27 cellular contexts compared by ENCODE assay signal in the genomic region with DNA sequence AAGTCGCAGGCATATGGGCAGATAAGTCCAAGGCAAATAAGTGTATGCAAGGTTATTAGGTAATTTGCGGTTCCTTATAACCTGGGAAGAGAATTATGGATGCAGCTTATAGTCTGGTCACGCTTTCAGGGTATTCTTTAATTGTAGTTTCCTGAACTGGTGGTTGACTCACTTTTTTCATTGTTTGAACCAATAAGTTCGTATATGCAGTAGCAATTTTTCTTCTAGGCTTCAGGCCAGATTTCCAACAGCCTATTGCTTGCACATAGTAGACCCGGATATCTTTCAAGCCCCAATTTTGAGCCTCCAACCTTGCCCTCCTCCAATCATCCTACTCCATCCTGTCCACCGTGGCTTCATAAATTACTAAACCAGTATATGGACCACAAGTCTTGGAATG.
"Had no signal": no experiment of that assay in that cellular context is flagged by ENCODE, and none has a peak within 500 bp of the region (broad histone marks: within the 10 kb centered on the region; RNA-seq: fewer than 3 reads in every experiment).

No MANE protein-coding gene starts in this region.

- H3K9me3 Mint-ChIP-seq: effector memory CD8-positive, alpha-beta T cell; endodermal cell; mesothelial cell of epicardium; naive B cell had no signal

- H3K27ac ChIP-seq: coronary artery, epithelial cell of prostate, esophagus squamous epithelium, gastrocnemius medialis, heart right ventricle, left lung, lower lobe of right lung had no signal

- H3K9me3 ChIP-seq: esophagus squamous epithelium, gastrocnemius medialis, heart right ventricle, left lung, lower lobe of right lung, mucosa of descending colon had no signal

- H3K27ac Mint-ChIP-seq: effector memory CD8-positive, alpha-beta T cell; endodermal cell; mesothelial cell of epicardium had no signal

- H3K27me3 ChIP-seq: esophagus squamous epithelium, gastrocnemius medialis, heart right ventricle, left lung had no signal

- ATAC-seq: effector memory CD8-positive, alpha-beta T cell; esophagus mucosa; heart right ventricle; left cardiac atrium; left lung; left ventricle myocardium superior; lower lobe of right lung; mucosa of descending colon had no signal

- H3K4me3 Mint-ChIP-seq: effector memory CD8-positive, alpha-beta T cell; endodermal cell; mesothelial cell of epicardium had no signal

- H3K4me1 ChIP-seq: esophagus squamous epithelium, gastrocnemius medialis, heart right ventricle, left lung, lower lobe of right lung had no signal

- H3K4me1 Mint-ChIP-seq: endodermal cell, mesothelial cell of epicardium had no signal

- FAIRE-seq: colon, endometrium, islet of Langerhans, keratinocyte had no signal

- DNase-seq: effector CD8-positive, alpha-beta T cell; effector memory CD8-positive, alpha-beta T cell; endodermal cell; erythroblast; esophagus squamous epithelium; foreskin fibroblast; foreskin melanocyte; glutamatergic neuron; head of caudate nucleus; heart right ventricle; hippocampal formation; left cardiac atrium; left lung; left ventricle myocardium superior; lower lobe of right lung; mesenchymal stem cell; mucosa of descending colon; naive B cell had no signal

- H3K4me3 ChIP-seq: coronary artery, esophagus squamous epithelium, gastrocnemius medialis, heart right ventricle, left lung, lower lobe of right lung, mucosa of descending colon had no signal
